Comparison of ENCODE assay signal across 10 cellular contexts in genomic region chr19:1258161-1258492, GRCh38. TPM values are rescaled to one million over a fixed set of nuclear protein-coding genes. Genes with fewer than 3 reads are reported as not detected.
DNase-seq lines count a peak whose midpoint lies in the region; ATAC-seq and TF ChIP-seq lines count a peak whose summit lies in the region.
"Had no signal": no experiment of that assay in that cellular context is flagged by ENCODE, and none has a peak within 500 bp of the region (broad histone marks: within the 10 kb centered on the region; RNA-seq: fewer than 3 reads in every experiment).

No MANE protein-coding gene starts in this region.

- no peak for ATAC-seq in activated naive CD8-positive, alpha-beta T cell treated with anti-CD3 and anti-CD28 coated beads, Interleukin-2, amount 50 U/mL, for 24 hours
- no peak for ATAC-seq in left lobe of liver
- no peak for ATAC-seq in HG03565 (IDR thresholded peaks at IDR 0.05; ENCODE audit: unreplicated experiment)

- in situ Hi-C loops in GM13977 (cut with MboI; ENCODE audit: low pct_unique_long_range_greater_than_20kb, low sequenced_read_pairs, unreplicated experiment): no loop called here

- H3K27ac Mint-ChIP-seq in activated naive CD4-positive, alpha-beta T cell treated with anti-CD3 and anti-CD28 coated beads, Interleukin-2, amount 10 ng/mL, durations not matched to agents 7 days and 5 days: peak overlapping the region; percentile 98
- H3K27ac Mint-ChIP-seq in activated naive CD8-positive, alpha-beta T cell treated with anti-CD3 and anti-CD28 coated beads, Interleukin-2, amount 50 U/mL, for 24 hours: peak overlapping the region; percentile 96

- 70 to 78% methylated on average over 2 to 6 of the region's 8 CpGs for WGBS in mesodermal cell (ENCODE audit: insufficient coverage in 2 of 2), 2 experiments
- 69 to 71% methylated on average over 8 of the region's 8 CpGs for WGBS in tibial nerve, 2 donors

- CTCF ChIA-PET in activated naive CD4-positive, alpha-beta T cell treated with anti-CD3 and anti-CD28 coated beads, Interleukin-2, amount 10 ng/mL, durations not matched to agents 7 days and 5 days (lab: Charles Lee): interaction anchor here (5.0 kb wide), 1 partner anchor 9 kb away, joined by 17 read pairs; no protein-coding TSS in a partner anchor

- H3K4me1 Mint-ChIP-seq in activated naive CD4-positive, alpha-beta T cell treated with anti-CD3 and anti-CD28 coated beads, Interleukin-2, amount 10 ng/mL, durations not matched to agents 7 days and 5 days: peaks cover 62% of the 10 kb centered on the region
- H3K4me1 Mint-ChIP-seq in activated naive CD8-positive, alpha-beta T cell treated with anti-CD3 and anti-CD28 coated beads, Interleukin-2, amount 50 U/mL, for 24 hours: peaks cover 59% of the 10 kb centered on the region

- TF ChIP-seq CTCF in tibial nerve (IDR thresholded peaks at IDR 0.05) (no peak), GM13977 (IDR thresholded peaks at IDR 0.05; ENCODE audit: extremely low read depth, insufficient read depth, missing control alignments) (no peak)

- peaks cover 53% of the 10 kb centered on the region for H3K36me3 ChIP-seq in mesodermal cell (ENCODE audit: control insufficient read depth, insufficient read depth, low read length)
- peaks cover 7 to 44% (median 24%) of the 10 kb centered on the region in 3 donors for H3K36me3 ChIP-seq in tibial nerve

- H3K27ac ChIP-seq in mesodermal cell (ENCODE audit: low read depth, low read length, severe bottlenecking): peak overlapping the region; percentile 36
- peak overlapping the region; percentile 14 to 99 (median 95) for H3K27ac ChIP-seq in tibial nerve
- H3K27ac ChIP-seq: SJCRH30 had no signal

- H3K4me3 ChIP-seq in mesodermal cell (ENCODE audit: extremely low read depth, insufficient read depth, low read length, poor library complexity, severe bottlenecking) (no peak overlapping the region), tibial nerve (no peak overlapping the region)
- H3K4me3 ChIP-seq: MG63, SJCRH30 had no signal

- no peaks in the 10 kb centered on the region for H3K27me3 ChIP-seq in tibial nerve
- H3K27me3 ChIP-seq: MG63, SJCRH30 had no signal

- H3K4me3 Mint-ChIP-seq in activated naive CD4-positive, alpha-beta T cell treated with anti-CD3 and anti-CD28 coated beads, Interleukin-2, amount 10 ng/mL, durations not matched to agents 7 days and 5 days: peak overlapping the region; percentile 61
- H3K4me3 Mint-ChIP-seq in activated naive CD8-positive, alpha-beta T cell treated with anti-CD3 and anti-CD28 coated beads, Interleukin-2, amount 50 U/mL, for 24 hours: peak overlapping the region; percentile 97

- no peak for DNase-seq in activated naive CD4-positive, alpha-beta T cell treated with anti-CD3 and anti-CD28 coated beads, Interleukin-2, amount 10 ng/mL, durations not matched to agents 7 days and 5 days
- DNase-seq in activated naive CD4-positive, alpha-beta T cell treated with anti-CD3 and anti-CD28 coated beads, Interleukin-2, amount 50 U/mL, for 16 hours: no peak
- no peak for DNase-seq in activated naive CD8-positive, alpha-beta T cell treated with anti-CD3 and anti-CD28 coated beads, Interleukin-2, amount 50 U/mL, for 24 hours
- DNase-seq in tibial nerve (ENCODE audit: low spot score in 2 of 2) (no peak), left lobe of liver (ENCODE audit: low spot score) (no peak), GM13977 (ENCODE audit: low spot score) (no peak)
- DNase-seq: MG63, SJCRH30 had no signal

- peaks cover 80% of the 10 kb centered on the region for H3K4me1 ChIP-seq in mesodermal cell (ENCODE audit: control insufficient read depth, insufficient read depth, low read length, poor library complexity, severe bottlenecking)
- peaks cover 0 to 96% (median 80%) of the 10 kb centered on the region in 4 donors for H3K4me1 ChIP-seq in tibial nerve

- no peak for TF ChIP-seq EP300 in tibial nerve (IDR thresholded peaks at IDR 0.05)

- no peak for TF ChIP-seq POLR2A in tibial nerve (IDR thresholded peaks at IDR 0.05)

- H3K36me3 Mint-ChIP-seq in activated naive CD4-positive, alpha-beta T cell treated with anti-CD3 and anti-CD28 coated beads, Interleukin-2, amount 10 ng/mL, durations not matched to agents 7 days and 5 days: peaks cover 34% of the 10 kb centered on the region
- H3K36me3 Mint-ChIP-seq in activated naive CD8-positive, alpha-beta T cell treated with anti-CD3 and anti-CD28 coated beads, Interleukin-2, amount 50 U/mL, for 24 hours (ENCODE audit: low read depth): peaks cover 18% of the 10 kb centered on the region

- H3K9me3 ChIP-seq in mesodermal cell (ENCODE audit: control insufficient read depth, low read length) (no peaks in the 10 kb centered on the region), tibial nerve (no peaks in the 10 kb centered on the region)
- H3K9me3 ChIP-seq: MG63, SJCRH30 had no signal

- no peaks in the 10 kb centered on the region for H3K27me3 Mint-ChIP-seq in activated naive CD4-positive, alpha-beta T cell treated with anti-CD3 and anti-CD28 coated beads, Interleukin-2, amount 10 ng/mL, durations not matched to agents 7 days and 5 days
- H3K27me3 Mint-ChIP-seq in activated naive CD8-positive, alpha-beta T cell treated with anti-CD3 and anti-CD28 coated beads, Interleukin-2, amount 50 U/mL, for 24 hours: no peaks in the 10 kb centered on the region

- no peaks in the 10 kb centered on the region for H3K9me3 Mint-ChIP-seq in activated naive CD4-positive, alpha-beta T cell treated with anti-CD3 and anti-CD28 coated beads, Interleukin-2, amount 10 ng/mL, durations not matched to agents 7 days and 5 days
- no peaks in the 10 kb centered on the region for H3K9me3 Mint-ChIP-seq in activated naive CD8-positive, alpha-beta T cell treated with anti-CD3 and anti-CD28 coated beads, Interleukin-2, amount 50 U/mL, for 24 hours

RNA-seq across cellular contexts. Expression of gene MIDN, which starts 9.7 kb away (rescaled TPM):
- 101 TPM for polyA plus RNA-seq in mesodermal cell (2013, experiment 1 of 2)
- 84.0 TPM for polyA plus RNA-seq in mesodermal cell (2013, experiment 2 of 2)
- total RNA-seq in tibial nerve: 10 to 100 TPM; 17.4 to 51.9 (median 39.4) TPM
- total RNA-seq in left lobe of liver: 51.7 TPM

RNA-seq across cellular contexts. Expression of gene CIRBP, which starts 11.0 kb away (rescaled TPM):
- 231 TPM for polyA plus RNA-seq in mesodermal cell (2013, experiment 1 of 2)
- polyA plus RNA-seq in mesodermal cell (2013, experiment 2 of 2): 221 TPM
- total RNA-seq in tibial nerve (100 to 1,000 TPM; 389 to 640 (median 576) TPM), left lobe of liver (125 TPM)

RNA-seq across cellular contexts. Expression of gene ATP5F1D, which starts 16.6 kb away (rescaled TPM):
- 132 TPM for polyA plus RNA-seq in mesodermal cell (2013, experiment 1 of 2)
- polyA plus RNA-seq in mesodermal cell (2013, experiment 2 of 2): 98.5 TPM
- total RNA-seq in tibial nerve: 100 to 1,000 TPM in 3 of 4 donors, 10 to 100 TPM in 1; 67.5 to 140 (median 127) TPM
- 282 TPM for total RNA-seq in left lobe of liver

RNA-seq across cellular contexts. Expression of gene FAM174C, which starts 17.2 kb away (rescaled TPM):
- polyA plus RNA-seq in mesodermal cell (2013, experiment 1 of 2): 22.1 TPM
- polyA plus RNA-seq in mesodermal cell (2013, experiment 2 of 2): 19.2 TPM
- total RNA-seq in tibial nerve: 10 to 100 TPM; 25.5 to 80.7 (median 52.0) TPM
- 48.0 TPM for total RNA-seq in left lobe of liver

RNA-seq across cellular contexts. Expression of gene CBARP, which starts 20.3 kb away (rescaled TPM):
- 11.5 TPM for polyA plus RNA-seq in mesodermal cell (2013, experiment 1 of 2)
- polyA plus RNA-seq in mesodermal cell (2013, experiment 2 of 2): 12.2 TPM
- total RNA-seq in tibial nerve (1 to 10 TPM in 2 of 4 donors, under 1 TPM in 2; 0.22 to 3.9 (median 1.4) TPM), left lobe of liver (0.38 TPM)
